Comparison of ENCODE assay signal across 1 cellular context in the genomic region with DNA sequence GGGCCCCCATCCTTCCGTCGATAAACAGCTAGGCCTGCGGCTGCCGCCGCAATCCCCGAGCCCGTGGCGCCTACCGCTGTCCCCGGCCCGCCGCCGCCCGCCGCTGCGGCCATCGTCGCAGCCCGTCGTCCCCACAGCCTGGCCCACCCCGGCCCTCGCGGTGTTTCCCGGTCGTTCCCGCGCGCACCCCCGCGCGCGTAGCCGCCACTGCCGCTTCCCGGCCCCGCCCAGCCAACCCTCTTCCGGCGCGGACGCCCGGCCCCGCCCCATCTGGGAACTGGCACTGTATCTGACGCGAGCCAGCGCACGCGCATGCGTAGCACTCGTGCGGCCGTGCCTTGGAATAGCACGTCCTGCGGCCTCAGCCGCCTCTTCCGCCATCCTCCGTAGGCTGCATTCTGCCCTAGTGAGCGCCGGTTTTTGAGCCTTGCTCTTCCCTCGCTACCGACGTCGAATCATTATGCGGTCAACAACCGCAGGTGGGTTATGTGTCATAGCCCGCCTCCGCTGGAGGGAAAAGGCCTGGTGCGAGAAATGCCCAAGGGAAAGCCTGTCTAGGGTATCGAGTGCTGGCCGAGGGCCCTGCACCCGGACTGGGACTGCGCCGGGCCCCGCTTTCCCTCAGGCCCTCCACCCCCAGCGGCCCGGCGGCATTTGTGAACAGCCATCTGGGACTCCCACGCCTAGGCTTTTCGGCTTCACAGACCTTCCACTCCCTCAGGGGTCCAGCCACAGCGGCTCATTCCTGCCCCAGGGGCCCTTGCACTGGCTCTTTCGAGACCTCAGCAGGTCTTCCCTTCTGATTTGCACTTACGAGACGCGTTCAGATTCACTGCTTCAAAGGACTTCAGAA.
TF ChIP-seq lines count a peak whose summit lies in the region.

A gene (minus strand): TSS at position 209 of the 853 bp plus-strand sequence. CDS start 96 bp downstream, at position 113.

TF ChIP-seq in GM12878, 131 proteins besides CTCF, POLR2A, EP300 and RAD21 (continued from another document):
- TF ChIP-seq, protein P1, sequence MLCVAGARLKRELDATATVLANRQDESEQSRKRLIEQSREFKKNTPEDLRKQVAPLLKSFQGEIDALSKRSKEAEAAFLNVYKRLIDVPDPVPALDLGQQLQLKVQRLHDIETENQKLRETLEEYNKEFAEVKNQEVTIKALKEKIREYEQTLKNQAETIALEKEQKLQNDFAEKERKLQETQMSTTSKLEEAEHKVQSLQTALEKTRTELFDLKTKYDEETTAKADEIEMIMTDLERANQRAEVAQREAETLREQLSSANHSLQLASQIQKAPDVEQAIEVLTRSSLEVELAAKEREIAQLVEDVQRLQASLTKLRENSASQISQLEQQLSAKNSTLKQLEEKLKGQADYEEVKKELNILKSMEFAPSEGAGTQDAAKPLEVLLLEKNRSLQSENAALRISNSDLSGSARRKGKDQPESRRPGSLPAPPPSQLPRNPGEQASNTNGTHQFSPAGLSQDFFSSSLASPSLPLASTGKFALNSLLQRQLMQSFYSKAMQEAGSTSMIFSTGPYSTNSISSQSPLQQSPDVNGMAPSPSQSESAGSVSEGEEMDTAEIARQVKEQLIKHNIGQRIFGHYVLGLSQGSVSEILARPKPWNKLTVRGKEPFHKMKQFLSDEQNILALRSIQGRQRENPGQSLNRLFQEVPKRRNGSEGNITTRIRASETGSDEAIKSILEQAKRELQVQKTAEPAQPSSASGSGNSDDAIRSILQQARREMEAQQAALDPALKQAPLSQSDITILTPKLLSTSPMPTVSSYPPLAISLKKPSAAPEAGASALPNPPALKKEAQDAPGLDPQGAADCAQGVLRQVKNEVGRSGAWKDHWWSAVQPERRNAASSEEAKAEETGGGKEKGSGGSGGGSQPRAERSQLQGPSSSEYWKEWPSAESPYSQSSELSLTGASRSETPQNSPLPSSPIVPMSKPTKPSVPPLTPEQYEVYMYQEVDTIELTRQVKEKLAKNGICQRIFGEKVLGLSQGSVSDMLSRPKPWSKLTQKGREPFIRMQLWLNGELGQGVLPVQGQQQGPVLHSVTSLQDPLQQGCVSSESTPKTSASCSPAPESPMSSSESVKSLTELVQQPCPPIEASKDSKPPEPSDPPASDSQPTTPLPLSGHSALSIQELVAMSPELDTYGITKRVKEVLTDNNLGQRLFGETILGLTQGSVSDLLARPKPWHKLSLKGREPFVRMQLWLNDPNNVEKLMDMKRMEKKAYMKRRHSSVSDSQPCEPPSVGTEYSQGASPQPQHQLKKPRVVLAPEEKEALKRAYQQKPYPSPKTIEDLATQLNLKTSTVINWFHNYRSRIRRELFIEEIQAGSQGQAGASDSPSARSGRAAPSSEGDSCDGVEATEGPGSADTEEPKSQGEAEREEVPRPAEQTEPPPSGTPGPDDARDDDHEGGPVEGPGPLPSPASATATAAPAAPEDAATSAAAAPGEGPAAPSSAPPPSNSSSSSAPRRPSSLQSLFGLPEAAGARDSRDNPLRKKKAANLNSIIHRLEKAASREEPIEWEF (IDR thresholded peaks at IDR 0.05; ENCODE audit: insufficient replicate concordance, low read depth, low read length) = no peak
- TF ChIP-seq, protein P2, sequence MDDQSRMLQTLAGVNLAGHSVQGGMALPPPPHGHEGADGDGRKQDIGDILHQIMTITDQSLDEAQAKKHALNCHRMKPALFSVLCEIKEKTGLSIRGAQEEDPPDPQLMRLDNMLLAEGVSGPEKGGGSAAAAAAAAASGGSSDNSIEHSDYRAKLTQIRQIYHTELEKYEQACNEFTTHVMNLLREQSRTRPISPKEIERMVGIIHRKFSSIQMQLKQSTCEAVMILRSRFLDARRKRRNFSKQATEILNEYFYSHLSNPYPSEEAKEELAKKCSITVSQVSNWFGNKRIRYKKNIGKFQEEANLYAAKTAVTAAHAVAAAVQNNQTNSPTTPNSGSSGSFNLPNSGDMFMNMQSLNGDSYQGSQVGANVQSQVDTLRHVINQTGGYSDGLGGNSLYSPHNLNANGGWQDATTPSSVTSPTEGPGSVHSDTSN (IDR thresholded peaks at IDR 0.05; ENCODE audit: insufficient replicate concordance, low read depth, low read length) = no peak
- TF ChIP-seq PAX5 (IDR thresholded peaks at IDR 0.05; ENCODE audit: borderline replicate concordance, low read depth, low read length) (peak; percentile 77; the same call in 1 of the 2 replicates), IRF4 (IDR thresholded peaks at IDR 0.05; ENCODE audit: low read depth, low read length) (peak; percentile 80), SPI1 (IDR thresholded peaks at IDR 0.05; ENCODE audit: borderline replicate concordance, insufficient read depth, low read depth, low read length) (peak; percentile 31; the same call in 1 of the 2 replicates), SUZ12 (IDR thresholded peaks at IDR 0.05; ENCODE audit: unreplicated experiment) (no peak)
- TF ChIP-seq, protein P3, sequence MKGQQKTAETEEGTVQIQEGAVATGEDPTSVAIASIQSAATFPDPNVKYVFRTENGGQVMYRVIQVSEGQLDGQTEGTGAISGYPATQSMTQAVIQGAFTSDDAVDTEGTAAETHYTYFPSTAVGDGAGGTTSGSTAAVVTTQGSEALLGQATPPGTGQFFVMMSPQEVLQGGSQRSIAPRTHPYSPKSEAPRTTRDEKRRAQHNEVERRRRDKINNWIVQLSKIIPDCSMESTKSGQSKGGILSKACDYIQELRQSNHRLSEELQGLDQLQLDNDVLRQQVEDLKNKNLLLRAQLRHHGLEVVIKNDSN (IDR thresholded peaks at IDR 0.05; ENCODE audit: borderline replicate concordance, extremely low read length, insufficient read depth, low read depth, low read length) = no peak
